1 cellular context compared by ENCODE assay signal in genomic region chr5:134849431-134849933, GRCh38.
TF ChIP-seq lines count a peak whose summit lies in the region.

No MANE protein-coding gene starts in this region.

TF ChIP-seq in K562, 482 proteins besides CTCF, POLR2A, EP300 and RAD21:
- TF ChIP-seq ZNF384 (IDR thresholded peaks at IDR 0.05; ENCODE audit: low read depth, low read length) (0 out of 2 replicates have a peak, but pooled peaks have one; percentile 28), BCOR (IDR thresholded peaks at IDR 0.05) (0 out of 2 replicates have a peak, but pooled peaks have one; percentile 10), ZNF121 (CRISPR knock-in tag; conservative IDR thresholded peaks at IDR 0.05) (peak; percentile 80)
